Comparison of ENCODE assay signal across 8 cellular contexts in genomic region chr1:87684786-87685185, GRCh38.
A peak's percentile ranks its signal among the peaks of the same experiment; 100 is the strongest.
DNase-seq lines count a peak whose midpoint lies in the region; ATAC-seq and TF ChIP-seq lines count a peak whose summit lies in the region.

No MANE protein-coding gene starts in this region.

- H3K4me1 ChIP-seq in tibial nerve: peaks cover 0 to 13% (median 0%) of the 10 kb centered on the region in 4 donors

- no peaks in the 10 kb centered on the region for H3K36me3 ChIP-seq in tibial nerve

- H3K4me3 ChIP-seq in tibial nerve: peak overlapping the region; percentile 25 to 52 (median 38)

- no peak for TF ChIP-seq EP300 in tibial nerve (IDR thresholded peaks at IDR 0.05)

- no peak for TF ChIP-seq POLR2A in tibial nerve (IDR thresholded peaks at IDR 0.05)
- no peak for TF ChIP-seq POLR2A in erythroblast (IDR thresholded peaks at IDR 0.05; ENCODE audit: low read length)

- peak overlapping the region in 2 of 4 donors; percentile 31 to 55 for H3K27ac ChIP-seq in tibial nerve

- 17 to 19% methylated on average over 6 of the region's 6 CpGs for WGBS in tibial nerve, 2 donors

- no peaks in the 10 kb centered on the region for H3K9me3 ChIP-seq in tibial nerve

- no peak for ATAC-seq in HG02973 (IDR thresholded peaks at IDR 0.05; ENCODE audit: unreplicated experiment)

- no peaks in the 10 kb centered on the region for H3K27me3 ChIP-seq in tibial nerve

- no peak for TF ChIP-seq CTCF in tibial nerve (IDR thresholded peaks at IDR 0.05)

- DNase-seq in NCI-H1417 (lab: John Stamatoyannopoulos, UW) (peak in 2 of 3 experiments; percentile 40 to 49), NCI-H1417 treated with DMSO at 0.1 percent for 48 hours (lab: John Stamatoyannopoulos, UW) (no peak), astrocyte of the hippocampus (ENCODE audit: low read depth, low spot score) (peak; percentile 88), left kidney (ENCODE audit: low read depth, low spot score) (peak; percentile 60), tibial nerve (ENCODE audit: low spot score in 2 of 2) (peak in 1 of 2 donors; percentile 6), erythroblast (lab: John Stamatoyannopoulos, UW) (no peak), NCI-H1092 (lab: John Stamatoyannopoulos, UW) (no peak)

Comparison
In these comparisons a context has a peak if more than half of its experiments do, and no peak if none do; other contexts are left out.
1. DNase-seq: peak in NCI-H1417 (2 of 3), astrocyte of the hippocampus (single experiment) and left kidney (single experiment); none in NCI-H1417 treated with DMSO at 0.1 percent for 48 hours (single experiment), erythroblast (0 of 2) and NCI-H1092 (single experiment).